7 cellular contexts compared by ENCODE assay signal in the genomic region with DNA sequence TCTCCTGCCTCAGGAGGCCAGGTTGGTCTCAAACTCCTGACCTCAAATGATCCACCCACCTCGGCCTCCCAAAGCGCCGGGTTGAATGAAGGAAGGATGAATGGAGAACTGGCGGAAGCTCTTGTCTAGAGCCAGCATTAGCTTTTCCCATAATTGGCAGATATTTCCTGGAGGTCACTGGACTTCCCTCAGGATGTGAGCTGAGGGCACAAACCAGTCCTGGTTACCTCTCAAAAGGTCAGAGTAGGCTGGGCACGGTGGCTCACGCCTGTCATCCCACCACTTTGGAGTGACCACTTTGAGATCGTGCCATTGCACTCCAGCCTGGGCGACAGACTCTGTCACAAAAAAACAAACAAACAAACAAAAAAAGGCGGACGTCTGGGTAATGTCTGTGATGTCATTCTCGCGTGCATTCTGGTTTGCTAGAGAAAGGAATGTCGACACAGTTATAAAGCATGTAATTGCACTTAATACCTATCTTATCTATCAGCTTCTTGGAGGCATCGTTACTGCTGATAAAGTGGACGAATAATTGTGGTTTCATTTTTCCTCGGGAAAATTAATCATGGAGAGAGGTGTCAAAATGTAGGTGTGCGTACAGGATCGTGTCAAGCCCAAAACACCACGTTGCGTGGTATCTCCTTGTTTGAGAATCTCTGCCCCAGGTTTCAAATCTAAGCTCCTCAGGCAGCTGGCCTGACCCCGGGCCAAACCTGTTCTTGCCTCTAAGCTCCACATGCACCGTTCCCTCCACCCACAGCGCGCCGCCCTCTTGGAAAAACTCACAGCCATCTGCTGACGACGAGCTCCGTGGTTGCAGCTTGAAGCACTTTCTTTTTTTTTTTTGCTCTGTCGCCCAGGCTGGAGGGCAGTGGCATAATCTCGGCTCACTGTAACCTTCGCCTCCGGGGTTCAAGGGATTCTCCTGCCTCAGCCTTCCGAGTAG. TPM values are rescaled to one million over a fixed set of nuclear protein-coding genes. Genes with fewer than 3 reads are reported as not detected.
A peak's percentile ranks its signal among the peaks of the same experiment; 100 is the strongest.
DNase-seq lines count a peak whose midpoint lies in the region; ATAC-seq, FAIRE-seq and TF ChIP-seq lines count a peak whose summit lies in the region.

No MANE protein-coding gene starts in this region.

- no peaks in the 10 kb centered on the region for H3K9me1 ChIP-seq in K562 (ENCODE audit: control insufficient read depth, insufficient read depth, low read length)

- no peak overlapping the region for H3K4me3 ChIP-seq in K562

- no peak overlapping the region for H2AFZ ChIP-seq in K562 (ENCODE audit: low read depth, low read length)

- CTCF ChIA-PET in K562 (lab: Yijun Ruan, JAX; ENCODE audit: low intra/inter-chr PET ratio), result interaction anchor here (0.7 kb wide), 1 partner anchor 42 kb away, joined by 3 read pairs; no protein-coding TSS in a partner anchor

- H3K4me3 Mint-ChIP-seq in neural crest cell, result peak overlapping the region; percentile 19

- peak overlapping the region in 1 of 2 experiments; percentile 31; a peak in 1 of 4 replicates for H3K9ac ChIP-seq in K562 (ENCODE audit: insufficient read depth in 1 of 2, low read depth in 2 of 2, low read length in 2 of 2)

- peak; percentile 6 for FAIRE-seq in K562 (lab: Jason Lieb, UNC)

- POLR2A ChIA-PET in K562 (lab: Yijun Ruan, JAX), result interaction anchor here (0.6 to 1.5 kb wide), 11 partner anchors 9 to 346 kb away, joined by 3 to 6 read pairs (median 3); a partner anchor contains a TSS

- H3K27ac ChIP-seq in K562 (ENCODE audit: extremely low read depth, low read depth, low read length), result no peak overlapping the region

- 49% methylated on average over 29 of the region's 33 CpGs for WGBS in K562 (ENCODE audit: insufficient coverage, low coverage, missing lambda C conversion rate)

- no peaks in the 10 kb centered on the region for H3K9me3 ChIP-seq in K562 (replicated peaks; ENCODE audit: control insufficient read depth, insufficient read depth, low read depth, low read length)

- H3K27ac Mint-ChIP-seq in neural crest cell (ENCODE audit: unreplicated experiment), result no peak overlapping the region

- H3K27me3 ChIP-seq in K562 (ENCODE audit: control insufficient read depth in 2 of 2, insufficient read depth in 2 of 2, low read length in 2 of 2), result no peaks in the 10 kb centered on the region

- in situ Hi-C loops in K562 (cut with MboI), result no loop called here

- TF ChIP-seq CTCF in K562 (IDR thresholded peaks at IDR 0.05 in 2 of 3, conservative IDR thresholded peaks at IDR 0.05 in 1 of 3; ENCODE audit: insufficient read depth in 2 of 3, low read depth in 1 of 3, low read length in 3 of 3) (no peak), neural crest cell (conservative IDR thresholded peaks at IDR 0.05) (no peak)

- TF ChIP-seq EP300 in K562 (IDR thresholded peaks at IDR 0.05; ENCODE audit: low read length), result no peak

- H3K36me3 Mint-ChIP-seq in neural crest cell (ENCODE audit: low read depth), result no peaks in the 10 kb centered on the region

- ATAC-seq in K562 (peak; percentile 49; the same call in 2 of the 3 replicates), GM18858 (IDR thresholded peaks at IDR 0.05; ENCODE audit: unreplicated experiment) (no peak), GM18498 (IDR thresholded peaks at IDR 0.05; ENCODE audit: unreplicated experiment) (no peak)

- peaks cover 6% of the 10 kb centered on the region for H3K4me1 Mint-ChIP-seq in neural crest cell

- H3K4me2 ChIP-seq in K562 (ENCODE audit: insufficient read depth, low read length), result no peak overlapping the region; the same call in 1 of the 2 replicates

- no peaks in the 10 kb centered on the region for H4K20me1 ChIP-seq in K562 (replicated peaks; ENCODE audit: control insufficient read depth, insufficient read depth, low read length)

- BruUV-seq in K562 (replicated peaks; lab: Mats Ljungman, UMichigan), result no TSS peak

- H3K36me3 ChIP-seq in K562 (ENCODE audit: control insufficient read depth, insufficient read depth, low read length), result peaks cover 4% of the 10 kb centered on the region; the same call in 1 of the 3 replicates

- no peak for TF ChIP-seq POLR2A in K562 (conservative IDR thresholded peaks at IDR 0.05)

- intact Hi-C loops in K562 (cut with micrococcal nuclease), result no loop called here

- no peaks in the 10 kb centered on the region for H3K9me3 Mint-ChIP-seq in neural crest cell

- H3K4me1 ChIP-seq in K562 (replicated peaks in 1 of 2; ENCODE audit: control insufficient read depth in 2 of 2, insufficient read depth in 2 of 2, low read length in 2 of 2), result peaks cover 10 to 18% of the 10 kb centered on the region in 2 experiments; a peak in 3 of 5 replicates

- no peaks in the 10 kb centered on the region for H3K27me3 Mint-ChIP-seq in neural crest cell (ENCODE audit: low read depth)

- TF ChIP-seq RAD21 in K562 (CRISPR knock-in tag; conservative IDR thresholded peaks at IDR 0.05 in 1 of 2, IDR thresholded peaks at IDR 0.05 in 1 of 2), result no peak

- no peaks in the 10 kb centered on the region for H3K79me2 ChIP-seq in K562 (ENCODE audit: control insufficient read depth, insufficient read depth, low read length)

- DNase-seq in DMS 273 treated with DMSO at 0.1 percent for 48 hours (lab: John Stamatoyannopoulos, UW), result peak; percentile 61
- DNase-seq in NCI-H2171 (lab: John Stamatoyannopoulos, UW), result peak; percentile 69
- peak in 1 of 4 experiments; percentile 22 for DNase-seq in K562 (ENCODE audit: extremely low read depth in 1 of 4, low spot score in 3 of 4)
- DNase-seq in neural crest cell (ENCODE audit: low read depth, low spot score), result no peak
- DNase-seq in NCI-H2107 (lab: John Stamatoyannopoulos, UW), result no peak

TF ChIP-seq in K562, 482 proteins besides CTCF, POLR2A, EP300 and RAD21 (continues in another document):
- TF ChIP-seq NFRKB (IDR thresholded peaks at IDR 0.05; ENCODE audit: low read depth) (no peak), L3MBTL2 (IDR thresholded peaks at IDR 0.05) (peak; percentile 46; the same call in 1 of the 2 replicates), MCM7 (IDR thresholded peaks at IDR 0.05) (no peak)

RNA-seq across cellular contexts. Expression of a gene that starts 6.4 kb away (rescaled TPM):
- 33.0 TPM in 2 replicates for total RNA-seq in K562 (2011; cell fraction: chromatin; rRNA removed; ENCODE audit: low replicate concordance)
- total RNA-seq in K562 (2011; cell fraction: nucleolus; rRNA removed), result 17.5 and 19.2 TPM in 2 replicates
- 28.4 and 41.1 TPM in 2 replicates for total RNA-seq in K562 (2011; cell fraction: nucleoplasm; rRNA removed)
- total RNA-seq in K562 (2014; rRNA removed) (23.2 and 24.7 TPM in 2 replicates), K562 (2014; rRNA removed; fragmentation: Illumina TruSeq; extraction: Trizol) (30.0 and 31.2 TPM in 2 replicates), K562 (2015; rRNA removed; fragmentation: Illumina TruSeq; extraction: Trizol) (29.2 and 30.2 TPM in 2 replicates), K562 (2021) (22.1 and 23.9 TPM in 2 replicates), neural crest cell (57.5 and 58.5 TPM in 2 replicates)
- polyA plus RNA-seq in K562 (2011; rRNA removed) (32.0 and 40.2 TPM in 2 replicates), K562 (2014; fragmentation: Illumina TruSeq; extraction: Trizol) (26.5 and 27.3 TPM in 2 replicates), K562 (2014; fragmentation: Nextera tagmentation; extraction: Ambion mirVana) (10 to 100 TPM; 13.1 to 17.7 TPM), K562 (2014; rRNA removed) (24.3 and 26.1 TPM in 2 replicates)
- 18.8 and 29.0 TPM in 2 replicates for polyA plus RNA-seq in K562 (2011; cell fraction: cytosol; rRNA removed)
- polyA plus RNA-seq in K562 (2011; cell fraction: nucleus; rRNA removed), result 5.0 and 5.4 TPM in 2 replicates
- 14.3 and 18.9 TPM in 2 replicates for polyA plus RNA-seq in K562 (2012)
- polyA minus RNA-seq in K562 (2011; rRNA and poly(A)+ RNA removed), result 46.6 and 50.1 TPM in 2 replicates
- polyA minus RNA-seq in K562 (2011; cell fraction: cytosol; rRNA and poly(A)+ RNA removed), result 17.0 and 17.5 TPM in 2 replicates
- polyA minus RNA-seq in K562 (2011; cell fraction: nucleus; rRNA and poly(A)+ RNA removed), result 4.3 and 5.8 TPM in 2 replicates

RNA-seq across cellular contexts. Expression of a gene that starts 30.0 kb away (rescaled TPM):
- 62.3 and 168 TPM in 2 replicates for total RNA-seq in K562 (2011; cell fraction: chromatin; rRNA removed; ENCODE audit: low replicate concordance)
- total RNA-seq in K562 (2011; cell fraction: nucleolus; rRNA removed), result 61.3 and 72.2 TPM in 2 replicates
- total RNA-seq in K562 (2011; cell fraction: nucleoplasm; rRNA removed), result 63.9 and 80.0 TPM in 2 replicates
- total RNA-seq in K562 (2014; rRNA removed), result 11.6 and 16.2 TPM in 2 replicates
- 5.1 and 9.1 TPM in 2 replicates for total RNA-seq in K562 (2014; rRNA removed; fragmentation: Illumina TruSeq; extraction: Trizol)
- total RNA-seq in K562 (2015; rRNA removed; fragmentation: Illumina TruSeq; extraction: Trizol), result 9.3 and 11.6 TPM in 2 replicates
- 31.4 and 32.5 TPM in 2 replicates for total RNA-seq in K562 (2021)
- 14.8 and 19.1 TPM in 2 replicates for polyA plus RNA-seq in K562 (2011; rRNA removed)
- 10.3 and 16.8 TPM in 2 replicates for polyA plus RNA-seq in K562 (2011; cell fraction: cytosol; rRNA removed)
- polyA plus RNA-seq in K562 (2011; cell fraction: nucleus; rRNA removed), result 42.0 and 49.2 TPM in 2 replicates
- polyA plus RNA-seq in K562 (2012), result 20.0 and 32.7 TPM in 2 replicates
- polyA plus RNA-seq in K562 (2014; fragmentation: Illumina TruSeq; extraction: Trizol), result 16.4 and 20.3 TPM in 2 replicates
- under 1 TPM; 0.46 to 0.78 TPM for polyA plus RNA-seq in K562 (2014; fragmentation: Nextera tagmentation; extraction: Ambion mirVana)
- 12.7 and 16.6 TPM in 2 replicates for polyA plus RNA-seq in K562 (2014; rRNA removed)
- polyA minus RNA-seq in K562 (2011; rRNA and poly(A)+ RNA removed), result 29.7 and 38.7 TPM in 2 replicates
- polyA minus RNA-seq in K562 (2011; cell fraction: cytosol; rRNA and poly(A)+ RNA removed), result 24.1 and 28.1 TPM in 2 replicates
- 19.0 and 27.8 TPM in 2 replicates for polyA minus RNA-seq in K562 (2011; cell fraction: nucleus; rRNA and poly(A)+ RNA removed)
- total RNA-seq in neural crest cell, result 45.1 and 53.2 TPM in 2 replicates

RNA-seq across cellular contexts. Expression of a gene that starts 54.0 kb away (rescaled TPM):
- total RNA-seq in K562 (2011; cell fraction: chromatin; rRNA removed; ENCODE audit: low replicate concordance), result 20.1 and 48.1 TPM in 2 replicates
- total RNA-seq in K562 (2011; cell fraction: nucleolus; rRNA removed), result 28.3 and 32.5 TPM in 2 replicates
- 18.3 and 29.5 TPM in 2 replicates for total RNA-seq in K562 (2011; cell fraction: nucleoplasm; rRNA removed)
- total RNA-seq in K562 (2014; rRNA removed) (15.1 and 23.3 TPM in 2 replicates), K562 (2014; rRNA removed; fragmentation: Illumina TruSeq; extraction: Trizol) (6.0 and 7.2 TPM in 2 replicates), K562 (2015; rRNA removed; fragmentation: Illumina TruSeq; extraction: Trizol) (5.5 and 7.4 TPM in 2 replicates), K562 (2021) (11.8 and 13.7 TPM in 2 replicates), neural crest cell (19.4 and 20.0 TPM in 2 replicates)
- polyA plus RNA-seq in K562 (2011; rRNA removed) (12.1 and 12.4 TPM in 2 replicates), K562 (2014; fragmentation: Illumina TruSeq; extraction: Trizol) (10.1 and 10.2 TPM in 2 replicates), K562 (2014; fragmentation: Nextera tagmentation; extraction: Ambion mirVana) (1 to 10 TPM in 1 of 2 experiments, under 1 TPM in 1; 0.63 to 1.0 TPM), K562 (2014; rRNA removed) (12.2 and 12.9 TPM in 2 replicates)
- 13.8 and 18.3 TPM in 2 replicates for polyA plus RNA-seq in K562 (2011; cell fraction: cytosol; rRNA removed)
- polyA plus RNA-seq in K562 (2011; cell fraction: nucleus; rRNA removed), result 17.2 and 21.3 TPM in 2 replicates
- 14.0 and 20.7 TPM in 2 replicates for polyA plus RNA-seq in K562 (2012)
- 10.6 and 16.2 TPM in 2 replicates for polyA minus RNA-seq in K562 (2011; rRNA and poly(A)+ RNA removed)
- polyA minus RNA-seq in K562 (2011; cell fraction: cytosol; rRNA and poly(A)+ RNA removed), result 10.8 and 16.8 TPM in 2 replicates
- polyA minus RNA-seq in K562 (2011; cell fraction: nucleus; rRNA and poly(A)+ RNA removed), result 11.6 and 12.9 TPM in 2 replicates

Comparison
In these comparisons a context has a peak if more than half of its experiments do, and no peak if none do; other contexts are left out.
1. DNase-seq: peak in DMS 273 treated with DMSO at 0.1 percent for 48 hours (single experiment) and NCI-H2171 (single experiment); none in neural crest cell (single experiment) and NCI-H2107 (single experiment).